Comparison of ENCODE assay signal across 8 cellular contexts in genomic region chrX:46408553-46409407, GRCh38.
DNase-seq lines count a peak whose midpoint lies in the region; ATAC-seq and TF ChIP-seq lines count a peak whose summit lies in the region.

No MANE protein-coding gene starts in this region.

- DNase-seq in NCI-H146 (lab: John Stamatoyannopoulos, UW): peak; percentile 50
- no peak for DNase-seq in NCI-H146 treated with DMSO at 0.1 percent for 48 hours (lab: John Stamatoyannopoulos, UW; ENCODE audit: unreplicated experiment)
- peak; percentile 55 for DNase-seq in NAMALWA (ENCODE audit: low spot score)
- peak; percentile 66 for DNase-seq in UCSD-AML1 (lab: John Stamatoyannopoulos, UW; ENCODE audit: unreplicated experiment)
- peak; percentile 36 to 57 for DNase-seq in breast epithelium (ENCODE audit: low spot score in 2 of 2)
- peak; percentile 31 for DNase-seq in kidney epithelial cell (ENCODE audit: low read depth)
- DNase-seq in stimulated activated CD4-positive, alpha-beta T cell treated with anti-CD3 and anti-CD28 coated beads, Interleukin-2, amount 100 ng/mL, for 4 hours (ENCODE audit: low read depth): peak; percentile 53

- ATAC-seq in HG03280 (IDR thresholded peaks at IDR 0.05; ENCODE audit: unreplicated experiment): no peak

- no peak for TF ChIP-seq POLR2A in breast epithelium (IDR thresholded peaks at IDR 0.05)

- H3K4me3 ChIP-seq in breast epithelium (no peak overlapping the region), kidney epithelial cell (ENCODE audit: low read depth, low read length) (no peak overlapping the region)

- no peaks in the 10 kb centered on the region for H3K4me1 ChIP-seq in breast epithelium

- peak overlapping the region in 1 of 2 donors; percentile 9 for H3K27ac ChIP-seq in breast epithelium

- H3K9me3 ChIP-seq in breast epithelium: no peaks in the 10 kb centered on the region

- intact Hi-C loops in breast epithelium (cut with DNase I; ENCODE audit: low total_unique reads): no loop called here

- no peaks in the 10 kb centered on the region for H3K36me3 ChIP-seq in breast epithelium
- H3K36me3 ChIP-seq in kidney epithelial cell (ENCODE audit: control insufficient read depth, insufficient read depth, low read length): no peaks in the 10 kb centered on the region

- TF ChIP-seq CTCF in breast epithelium (IDR thresholded peaks at IDR 0.05) (peak; percentile 53 to 78 (median 71)), kidney epithelial cell (IDR thresholded peaks at IDR 0.05; ENCODE audit: insufficient read depth, low read length, poor library complexity, severe bottlenecking) (peak; percentile 84)

- H3K27me3 ChIP-seq in breast epithelium: peaks cover 0 to 13% of the 10 kb centered on the region in 2 donors
- H3K27me3 ChIP-seq in kidney epithelial cell (ENCODE audit: control insufficient read depth, insufficient read depth, low read length): no peaks in the 10 kb centered on the region
